ENCODE assay signal across 18 cellular contexts in the genomic region with DNA sequence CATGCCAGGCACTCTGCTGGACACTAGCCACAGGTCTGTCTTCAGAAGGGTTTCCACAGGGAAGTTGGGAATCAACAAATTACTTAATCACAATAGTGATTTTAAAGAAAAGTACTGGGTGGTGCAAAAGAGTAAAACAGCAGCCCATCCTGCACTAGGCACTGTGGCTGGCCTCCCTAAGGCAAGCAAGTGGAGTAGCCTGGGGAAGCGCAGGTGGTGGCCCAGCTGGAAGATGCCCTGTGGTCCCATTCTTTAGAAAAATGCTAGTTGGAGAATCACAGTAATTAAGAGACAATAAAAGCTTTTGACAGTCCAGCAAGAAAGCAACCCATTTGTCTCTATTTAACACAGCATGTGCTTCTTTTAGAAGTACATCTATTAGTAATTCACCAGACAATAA.
"Had no signal": no experiment of that assay in that cellular context is flagged by ENCODE, and none has a peak within 500 bp of the region (broad histone marks: within the 10 kb centered on the region; RNA-seq: fewer than 3 reads in every experiment).

No MANE protein-coding gene starts in this region.

- H3K27me3 ChIP-seq: cardiac muscle cell, sigmoid colon, thyroid gland had no signal

- H3K36me3 ChIP-seq: cardiac muscle cell, esophagus squamous epithelium, neutrophil, sigmoid colon, thyroid gland had no signal

- H3K9me3 ChIP-seq: esophagus squamous epithelium, neutrophil, sigmoid colon, thyroid gland had no signal

- DNase-seq: activated B cell treated with CpG ODN at 0.5 μM for 24 hours; activated CD4-positive, alpha-beta memory T cell treated with anti-CD3 and anti-CD28 coated beads, Interleukin-2, amount 10 ng/mL, durations not matched to agents 7 days and 5 days; activated CD4-positive, alpha-beta T cell treated with anti-CD3 and anti-CD28 coated beads for 4 hours; activated naive CD4-positive, alpha-beta T cell treated with Interleukin-2 at 50 U/mL for 16 hours; activated naive CD8-positive, alpha-beta T cell treated with anti-CD3 and anti-CD28 coated beads, Interleukin-2, amount 10 ng/mL, durations not matched to agents 7 days and 5 days; activated T-cell treated with anti-CD3 and anti-CD28 coated beads, Interleukin-2, amount 50 U/mL, for 24 hours; amygdala; dermis blood vessel endothelial cell; effector memory CD4-positive, alpha-beta T cell; esophagus squamous epithelium; left ventricle myocardium superior; naive thymus-derived CD4-positive, alpha-beta T cell; sigmoid colon; stimulated activated CD4-positive, alpha-beta T cell treated with anti-CD3 and anti-CD28 coated beads, Interleukin-4, amount 100 ng/mL, for 24 hours; thyroid gland had no signal

- H3K27ac ChIP-seq: cardiac muscle cell, esophagus squamous epithelium, neutrophil, sigmoid colon, thyroid gland had no signal

- H3K4me3 ChIP-seq: cardiac muscle cell, esophagus squamous epithelium, sigmoid colon, thyroid gland had no signal

- ATAC-seq: left ventricle myocardium superior; naive thymus-derived CD4-positive, alpha-beta T cell; stimulated activated effector memory CD8-positive, alpha-beta T cell treated with anti-CD3 and anti-CD28 coated beads, Interleukin-12 subunit alpha, Interleukin-12 subunit beta, amount 100 ng/mL, for 72 hours had no signal

- H3K4me1 ChIP-seq: esophagus squamous epithelium, sigmoid colon, thyroid gland had no signal
